1 cellular context compared by ENCODE assay signal in the genomic region with DNA sequence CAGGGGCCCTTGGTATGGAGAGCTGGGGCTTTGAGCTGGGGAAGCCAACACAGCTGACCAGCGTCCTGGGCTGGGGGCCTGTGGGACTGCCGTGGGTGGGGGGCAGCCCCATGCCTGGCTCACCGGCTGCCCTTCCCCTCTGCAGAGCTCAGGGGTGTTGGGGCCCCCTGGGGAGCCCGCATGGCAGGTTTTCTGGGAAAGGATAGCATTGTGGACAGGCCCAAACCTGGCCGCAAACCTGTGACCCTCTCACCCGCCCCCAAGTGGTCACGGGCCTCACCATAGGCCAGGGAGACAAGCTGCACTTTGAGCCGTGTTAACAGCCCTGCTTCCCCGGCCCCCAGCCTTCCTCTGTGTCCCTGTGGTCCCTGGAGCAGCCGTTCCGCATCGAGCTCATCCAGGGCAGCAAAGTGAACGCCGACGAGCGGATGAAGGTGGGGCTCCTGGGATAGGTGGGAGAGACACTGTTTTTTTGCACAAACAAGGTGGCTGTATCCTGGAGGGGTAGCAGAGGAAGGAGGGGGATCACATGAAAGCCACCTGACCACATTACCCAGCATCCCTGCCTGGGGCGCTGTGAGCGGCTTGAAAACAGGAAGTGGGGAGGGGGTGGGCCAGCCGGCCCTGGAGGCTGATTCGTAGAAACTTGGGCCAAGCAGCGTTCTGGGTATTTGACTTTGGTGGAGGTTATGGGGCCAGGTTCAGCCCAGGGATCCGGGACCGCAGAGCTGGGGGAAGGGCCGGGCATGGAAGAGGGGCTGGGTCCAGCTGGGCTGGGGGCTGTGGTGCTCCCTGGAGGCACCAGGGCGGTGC.
A peak's percentile ranks its signal among the peaks of the same experiment; 100 is the strongest.
TF ChIP-seq lines count a peak whose summit lies in the region.

No MANE protein-coding gene starts in this region.

TF ChIP-seq in HepG2, 621 proteins besides CTCF, POLR2A, EP300 and RAD21 (continued from another document and continues in another):
- TF ChIP-seq, protein P1, sequence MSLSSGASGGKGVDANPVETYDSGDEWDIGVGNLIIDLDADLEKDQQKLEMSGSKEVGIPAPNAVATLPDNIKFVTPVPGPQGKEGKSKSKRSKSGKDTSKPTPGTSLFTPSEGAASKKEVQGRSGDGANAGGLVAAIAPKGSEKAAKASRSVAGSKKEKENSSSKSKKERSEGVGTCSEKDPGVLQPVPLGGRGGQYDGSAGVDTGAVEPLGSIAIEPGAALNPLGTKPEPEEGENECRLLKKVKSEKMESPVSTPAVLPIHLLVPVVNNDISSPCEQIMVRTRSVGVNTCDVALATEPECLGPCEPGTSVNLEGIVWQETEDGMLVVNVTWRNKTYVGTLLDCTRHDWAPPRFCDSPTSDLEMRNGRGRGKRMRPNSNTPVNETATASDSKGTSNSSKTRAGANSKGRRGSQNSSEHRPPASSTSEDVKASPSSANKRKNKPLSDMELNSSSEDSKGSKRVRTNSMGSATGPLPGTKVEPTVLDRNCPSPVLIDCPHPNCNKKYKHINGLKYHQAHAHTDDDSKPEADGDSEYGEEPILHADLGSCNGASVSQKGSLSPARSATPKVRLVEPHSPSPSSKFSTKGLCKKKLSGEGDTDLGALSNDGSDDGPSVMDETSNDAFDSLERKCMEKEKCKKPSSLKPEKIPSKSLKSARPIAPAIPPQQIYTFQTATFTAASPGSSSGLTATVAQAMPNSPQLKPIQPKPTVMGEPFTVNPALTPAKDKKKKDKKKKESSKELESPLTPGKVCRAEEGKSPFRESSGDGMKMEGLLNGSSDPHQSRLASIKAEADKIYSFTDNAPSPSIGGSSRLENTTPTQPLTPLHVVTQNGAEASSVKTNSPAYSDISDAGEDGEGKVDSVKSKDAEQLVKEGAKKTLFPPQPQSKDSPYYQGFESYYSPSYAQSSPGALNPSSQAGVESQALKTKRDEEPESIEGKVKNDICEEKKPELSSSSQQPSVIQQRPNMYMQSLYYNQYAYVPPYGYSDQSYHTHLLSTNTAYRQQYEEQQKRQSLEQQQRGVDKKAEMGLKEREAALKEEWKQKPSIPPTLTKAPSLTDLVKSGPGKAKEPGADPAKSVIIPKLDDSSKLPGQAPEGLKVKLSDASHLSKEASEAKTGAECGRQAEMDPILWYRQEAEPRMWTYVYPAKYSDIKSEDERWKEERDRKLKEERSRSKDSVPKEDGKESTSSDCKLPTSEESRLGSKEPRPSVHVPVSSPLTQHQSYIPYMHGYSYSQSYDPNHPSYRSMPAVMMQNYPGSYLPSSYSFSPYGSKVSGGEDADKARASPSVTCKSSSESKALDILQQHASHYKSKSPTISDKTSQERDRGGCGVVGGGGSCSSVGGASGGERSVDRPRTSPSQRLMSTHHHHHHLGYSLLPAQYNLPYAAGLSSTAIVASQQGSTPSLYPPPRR (CRISPR knock-in tag; IDR thresholded peaks at IDR 0.05; ENCODE audit: borderline replicate concordance) = peak; percentile 34; the same call in 1 of the 2 replicates
- TF ChIP-seq HNRNPUL1 (IDR thresholded peaks at IDR 0.05; ENCODE audit: low read depth, low read length) (no peak), ESRRA (CRISPR knock-in tag; IDR thresholded peaks at IDR 0.05; ENCODE audit: low read depth) (0 out of 2 replicates have a peak, but pooled peaks have one; percentile 64), MIER3 (CRISPR knock-in tag; IDR thresholded peaks at IDR 0.05; ENCODE audit: borderline replicate concordance) (peak; percentile 87), GLMP (CRISPR knock-in tag; IDR thresholded peaks at IDR 0.05; ENCODE audit: borderline replicate concordance) (no peak), HOXA7 (CRISPR knock-in tag; IDR thresholded peaks at IDR 0.05) (no peak), ZBTB20 (CRISPR knock-in tag; IDR thresholded peaks at IDR 0.05; ENCODE audit: borderline replicate concordance, low read depth) (no peak; the same call in 1 of the 2 replicates), RFX3 (CRISPR knock-in tag; IDR thresholded peaks at IDR 0.05) (no peak), ZNF451 (CRISPR knock-in tag; IDR thresholded peaks at IDR 0.05) (peak; percentile 70; the same call in 1 of the 2 replicates), ZBTB21 (CRISPR knock-in tag; IDR thresholded peaks at IDR 0.05) (no peak), FIP1L1 (IDR thresholded peaks at IDR 0.05; ENCODE audit: borderline replicate concordance, insufficient read depth, low read depth, low read length) (peak; percentile 67; the same call in 1 of the 2 replicates), CHD2 (IDR thresholded peaks at IDR 0.05; ENCODE audit: low read depth, low read length) (no peak), TBX3 (IDR thresholded peaks at IDR 0.05; ENCODE audit: borderline replicate concordance) (no peak), SALL1 (CRISPR knock-in tag; IDR thresholded peaks at IDR 0.05) (peak; percentile 54), FOXJ3 (CRISPR knock-in tag; IDR thresholded peaks at IDR 0.05; ENCODE audit: borderline replicate concordance) (peak; percentile 63; the same call in 1 of the 2 replicates), ZBTB8A (CRISPR knock-in tag; IDR thresholded peaks at IDR 0.05; ENCODE audit: borderline replicate concordance, low read depth) (0 out of 2 replicates have a peak, but pooled peaks have one; percentile 61), ZFP36L2 (CRISPR knock-in tag; IDR thresholded peaks at IDR 0.05) (no peak), ARNT (IDR thresholded peaks at IDR 0.05) (no peak), ZBTB7A (CRISPR knock-in tag; IDR thresholded peaks at IDR 0.05) (peak; percentile 64), ZSCAN31 (CRISPR knock-in tag; IDR thresholded peaks at IDR 0.05; ENCODE audit: low read depth) (peak; percentile 96), FLYWCH1 (CRISPR knock-in tag; IDR thresholded peaks at IDR 0.05) (no peak), RBM22 (optimal IDR thresholded peaks at IDR 0.05; ENCODE audit: low read length) (no peak), ZNF225 (CRISPR knock-in tag; IDR thresholded peaks at IDR 0.05) (0 out of 2 replicates have a peak, but pooled peaks have one; percentile 18), ZNF496 (CRISPR knock-in tag; IDR thresholded peaks at IDR 0.05; ENCODE audit: insufficient replicate concordance) (no peak), ZNF138 (CRISPR knock-in tag; IDR thresholded peaks at IDR 0.05; ENCODE audit: low read depth) (no peak), JDP2 (CRISPR knock-in tag; IDR thresholded peaks at IDR 0.05; ENCODE audit: borderline replicate concordance) (no peak; the same call in 1 of the 2 replicates)
- TF ChIP-seq, protein P2, sequence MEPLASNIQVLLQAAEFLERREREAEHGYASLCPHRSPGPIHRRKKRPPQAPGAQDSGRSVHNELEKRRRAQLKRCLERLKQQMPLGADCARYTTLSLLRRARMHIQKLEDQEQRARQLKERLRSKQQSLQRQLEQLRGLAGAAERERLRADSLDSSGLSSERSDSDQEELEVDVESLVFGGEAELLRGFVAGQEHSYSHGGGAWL (CRISPR knock-in tag; IDR thresholded peaks at IDR 0.05) = peak; percentile 17; the same call in 1 of the 2 replicates
- TF ChIP-seq, protein P3, sequence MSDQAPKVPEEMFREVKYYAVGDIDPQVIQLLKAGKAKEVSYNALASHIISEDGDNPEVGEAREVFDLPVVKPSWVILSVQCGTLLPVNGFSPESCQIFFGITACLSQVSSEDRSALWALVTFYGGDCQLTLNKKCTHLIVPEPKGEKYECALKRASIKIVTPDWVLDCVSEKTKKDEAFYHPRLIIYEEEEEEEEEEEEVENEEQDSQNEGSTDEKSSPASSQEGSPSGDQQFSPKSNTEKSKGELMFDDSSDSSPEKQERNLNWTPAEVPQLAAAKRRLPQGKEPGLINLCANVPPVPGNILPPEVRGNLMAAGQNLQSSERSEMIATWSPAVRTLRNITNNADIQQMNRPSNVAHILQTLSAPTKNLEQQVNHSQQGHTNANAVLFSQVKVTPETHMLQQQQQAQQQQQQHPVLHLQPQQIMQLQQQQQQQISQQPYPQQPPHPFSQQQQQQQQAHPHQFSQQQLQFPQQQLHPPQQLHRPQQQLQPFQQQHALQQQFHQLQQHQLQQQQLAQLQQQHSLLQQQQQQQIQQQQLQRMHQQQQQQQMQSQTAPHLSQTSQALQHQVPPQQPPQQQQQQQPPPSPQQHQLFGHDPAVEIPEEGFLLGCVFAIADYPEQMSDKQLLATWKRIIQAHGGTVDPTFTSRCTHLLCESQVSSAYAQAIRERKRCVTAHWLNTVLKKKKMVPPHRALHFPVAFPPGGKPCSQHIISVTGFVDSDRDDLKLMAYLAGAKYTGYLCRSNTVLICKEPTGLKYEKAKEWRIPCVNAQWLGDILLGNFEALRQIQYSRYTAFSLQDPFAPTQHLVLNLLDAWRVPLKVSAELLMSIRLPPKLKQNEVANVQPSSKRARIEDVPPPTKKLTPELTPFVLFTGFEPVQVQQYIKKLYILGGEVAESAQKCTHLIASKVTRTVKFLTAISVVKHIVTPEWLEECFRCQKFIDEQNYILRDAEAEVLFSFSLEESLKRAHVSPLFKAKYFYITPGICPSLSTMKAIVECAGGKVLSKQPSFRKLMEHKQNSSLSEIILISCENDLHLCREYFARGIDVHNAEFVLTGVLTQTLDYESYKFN (CRISPR knock-in tag; conservative IDR thresholded peaks at IDR 0.05) = peak; percentile 91
- TF ChIP-seq, protein P4, sequence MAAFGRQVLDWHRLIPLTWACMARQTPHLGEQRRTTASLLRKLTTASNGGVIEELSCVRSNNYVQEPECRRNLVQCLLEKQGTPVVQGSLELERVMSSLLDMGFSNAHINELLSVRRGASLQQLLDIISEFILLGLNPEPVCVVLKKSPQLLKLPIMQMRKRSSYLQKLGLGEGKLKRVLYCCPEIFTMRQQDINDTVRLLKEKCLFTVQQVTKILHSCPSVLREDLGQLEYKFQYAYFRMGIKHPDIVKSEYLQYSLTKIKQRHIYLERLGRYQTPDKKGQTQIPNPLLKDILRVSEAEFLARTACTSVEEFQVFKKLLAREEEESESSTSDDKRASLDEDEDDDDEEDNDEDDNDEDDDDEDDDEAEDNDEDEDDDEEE (CRISPR knock-in tag; IDR thresholded peaks at IDR 0.05) = peak; percentile 79; the same call in 1 of the 2 replicates
- TF ChIP-seq, protein P5, sequence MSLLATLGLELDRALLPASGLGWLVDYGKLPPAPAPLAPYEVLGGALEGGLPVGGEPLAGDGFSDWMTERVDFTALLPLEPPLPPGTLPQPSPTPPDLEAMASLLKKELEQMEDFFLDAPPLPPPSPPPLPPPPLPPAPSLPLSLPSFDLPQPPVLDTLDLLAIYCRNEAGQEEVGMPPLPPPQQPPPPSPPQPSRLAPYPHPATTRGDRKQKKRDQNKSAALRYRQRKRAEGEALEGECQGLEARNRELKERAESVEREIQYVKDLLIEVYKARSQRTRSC (CRISPR knock-in tag; IDR thresholded peaks at IDR 0.05; ENCODE audit: low read depth) = peak; percentile 96; the same call in 1 of the 2 replicates
- TF ChIP-seq, protein P6, sequence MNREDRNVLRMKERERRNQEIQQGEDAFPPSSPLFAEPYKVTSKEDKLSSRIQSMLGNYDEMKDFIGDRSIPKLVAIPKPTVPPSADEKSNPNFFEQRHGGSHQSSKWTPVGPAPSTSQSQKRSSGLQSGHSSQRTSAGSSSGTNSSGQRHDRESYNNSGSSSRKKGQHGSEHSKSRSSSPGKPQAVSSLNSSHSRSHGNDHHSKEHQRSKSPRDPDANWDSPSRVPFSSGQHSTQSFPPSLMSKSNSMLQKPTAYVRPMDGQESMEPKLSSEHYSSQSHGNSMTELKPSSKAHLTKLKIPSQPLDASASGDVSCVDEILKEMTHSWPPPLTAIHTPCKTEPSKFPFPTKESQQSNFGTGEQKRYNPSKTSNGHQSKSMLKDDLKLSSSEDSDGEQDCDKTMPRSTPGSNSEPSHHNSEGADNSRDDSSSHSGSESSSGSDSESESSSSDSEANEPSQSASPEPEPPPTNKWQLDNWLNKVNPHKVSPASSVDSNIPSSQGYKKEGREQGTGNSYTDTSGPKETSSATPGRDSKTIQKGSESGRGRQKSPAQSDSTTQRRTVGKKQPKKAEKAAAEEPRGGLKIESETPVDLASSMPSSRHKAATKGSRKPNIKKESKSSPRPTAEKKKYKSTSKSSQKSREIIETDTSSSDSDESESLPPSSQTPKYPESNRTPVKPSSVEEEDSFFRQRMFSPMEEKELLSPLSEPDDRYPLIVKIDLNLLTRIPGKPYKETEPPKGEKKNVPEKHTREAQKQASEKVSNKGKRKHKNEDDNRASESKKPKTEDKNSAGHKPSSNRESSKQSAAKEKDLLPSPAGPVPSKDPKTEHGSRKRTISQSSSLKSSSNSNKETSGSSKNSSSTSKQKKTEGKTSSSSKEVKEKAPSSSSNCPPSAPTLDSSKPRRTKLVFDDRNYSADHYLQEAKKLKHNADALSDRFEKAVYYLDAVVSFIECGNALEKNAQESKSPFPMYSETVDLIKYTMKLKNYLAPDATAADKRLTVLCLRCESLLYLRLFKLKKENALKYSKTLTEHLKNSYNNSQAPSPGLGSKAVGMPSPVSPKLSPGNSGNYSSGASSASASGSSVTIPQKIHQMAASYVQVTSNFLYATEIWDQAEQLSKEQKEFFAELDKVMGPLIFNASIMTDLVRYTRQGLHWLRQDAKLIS (CRISPR knock-in tag; IDR thresholded peaks at IDR 0.05) = no peak; the same call in 1 of the 2 replicates
